In genomic region chr2:25274868-25275574, GRCh38 we compare ENCODE assay signal across 8 cellular contexts.
DNase-seq lines count a peak whose midpoint lies in the region; ATAC-seq, FAIRE-seq and TF ChIP-seq lines count a peak whose summit lies in the region.

No MANE protein-coding gene starts in this region.

- H2BK120ac ChIP-seq in H9 (ENCODE audit: low read depth, low read length, poor library complexity, severe bottlenecking): no peak overlapping the region

- H3K4me1 ChIP-seq in right atrium auricular region (peaks cover 0 to 55% of the 10 kb centered on the region in 2 donors), H9 (ENCODE audit: insufficient read depth, low read length) (peaks cover 2% of the 10 kb centered on the region)

- H3K56ac ChIP-seq in H9 (ENCODE audit: insufficient read length, low read depth, low read length): no peak overlapping the region

- H3K4me3 Mint-ChIP-seq in stimulated activated effector memory CD8-positive, alpha-beta T cell treated with anti-CD3 and anti-CD28 coated beads, Interleukin-12 subunit alpha, Interleukin-12 subunit beta, amount 100 ng/mL, for 72 hours: peak overlapping the region; percentile 61
- H3K4me3 Mint-ChIP-seq in H9: no peak overlapping the region

- H3K27me3 ChIP-seq in right atrium auricular region: no peaks in the 10 kb centered on the region
- no peaks in the 10 kb centered on the region for H3K27me3 ChIP-seq in H9 (ENCODE audit: insufficient read depth, low read length)

- peaks cover 1% of the 10 kb centered on the region; the same call in 1 of the 2 replicates for H3K27me3 Mint-ChIP-seq in H9 (ENCODE audit: low read depth)

- no peak overlapping the region for H2AFZ ChIP-seq in H9 (ENCODE audit: low read length)

- no peak for TF ChIP-seq CTCF in right atrium auricular region (IDR thresholded peaks at IDR 0.05)
- TF ChIP-seq CTCF in H9 (conservative IDR thresholded peaks at IDR 0.05): no peak

- H3K18ac ChIP-seq in H9 (ENCODE audit: insufficient read length, low read depth, low read length): no peak overlapping the region

- H3K9me3 ChIP-seq in right atrium auricular region (no peaks in the 10 kb centered on the region), H9 (ENCODE audit: control insufficient read depth, low read depth, low read length) (no peaks in the 10 kb centered on the region)

- no peak overlapping the region for H3K4me3 ChIP-seq in right atrium auricular region

- H3K79me1 ChIP-seq in H9 (ENCODE audit: insufficient read depth, low read depth, low read length, poor library complexity, severe bottlenecking): no peaks in the 10 kb centered on the region

- H3K27ac ChIP-seq in right atrium auricular region (peak overlapping the region; percentile 10 to 27), H9 (ENCODE audit: insufficient read length, low read depth, low read length) (no peak overlapping the region)

- H3K79me2 ChIP-seq in H9 (ENCODE audit: insufficient read depth, low read length): no peaks in the 10 kb centered on the region

- no peak overlapping the region for H3T11ph ChIP-seq in H9 (ENCODE audit: low read length)

- DNase-seq in GM19239 (ENCODE audit: insufficient read length, low spot score): no peak
- peak; percentile 52 for DNase-seq in activated T-cell treated with anti-CD3 and anti-CD28 coated beads, Interleukin-2, amount 50 U/mL, for 1 hour
- DNase-seq in right atrium auricular region (ENCODE audit: low spot score): no peak
- peak in 1 of 2 donors; percentile 72 for DNase-seq in stimulated activated effector memory CD8-positive, alpha-beta T cell treated with anti-CD3 and anti-CD28 coated beads, Interleukin-12 subunit alpha, Interleukin-12 subunit beta, amount 100 ng/mL, for 72 hours (ENCODE audit: low spot score in 2 of 2)
- DNase-seq in NCI-H1048 (lab: John Stamatoyannopoulos, UW): no peak
- no peak for DNase-seq in H9
- DNase-seq in NCI-H2227 (lab: John Stamatoyannopoulos, UW; ENCODE audit: unreplicated experiment): no peak

- H4K8ac ChIP-seq in H9 (replicated peaks; ENCODE audit: insufficient read length, low read depth, low read length): no peak overlapping the region

- no peak overlapping the region for H2BK12ac ChIP-seq in H9 (ENCODE audit: insufficient read length, low read depth, low read length)

- H4K5ac ChIP-seq in H9 (ENCODE audit: insufficient read length, low read depth, low read length): no peak overlapping the region

- no peak overlapping the region for H2BK15ac ChIP-seq in H9 (ENCODE audit: low read depth, low read length)

- peaks cover 3% of the 10 kb centered on the region for H3K23me2 ChIP-seq in H9 (ENCODE audit: insufficient read length, low read depth, low read length, poor library complexity, severe bottlenecking)

- H3K36me3 Mint-ChIP-seq in stimulated activated effector memory CD8-positive, alpha-beta T cell treated with anti-CD3 and anti-CD28 coated beads, Interleukin-12 subunit alpha, Interleukin-12 subunit beta, amount 100 ng/mL, for 72 hours: peaks cover 92% of the 10 kb centered on the region
- H3K36me3 Mint-ChIP-seq in H9 (ENCODE audit: insufficient read depth in 1 of 3, low read depth in 3 of 3): peaks cover 0 to 20% (median 2%) of the 10 kb centered on the region in 3 experiments; a peak in 6 of 7 replicates

- no peak overlapping the region for H3K4ac ChIP-seq in H9 (ENCODE audit: low read depth, low read length)

- FAIRE-seq in GM19239 (lab: Jason Lieb, UNC): peak; percentile 66

- peaks cover 60% of the 10 kb centered on the region for H3K4me1 Mint-ChIP-seq in stimulated activated effector memory CD8-positive, alpha-beta T cell treated with anti-CD3 and anti-CD28 coated beads, Interleukin-12 subunit alpha, Interleukin-12 subunit beta, amount 100 ng/mL, for 72 hours
- peaks cover 52 to 55% of the 10 kb centered on the region in 2 experiments for H3K4me1 Mint-ChIP-seq in H9

- no peak overlapping the region for H3K4me2 ChIP-seq in H9 (ENCODE audit: insufficient read depth, insufficient read length, low read length)

- no CpG with 5 or more reads among the region's 27 CpGs for WGBS in H9 (ENCODE audit: extremely low coverage, insufficient read length, low lambda C conversion rate)

- H3K9ac ChIP-seq in H9 (ENCODE audit: extremely low read depth, insufficient read length, low read length): no peak overlapping the region

- H2AK5ac ChIP-seq in H9 (ENCODE audit: insufficient read length, low read length): no peak overlapping the region

- H4K20me1 ChIP-seq in H9 (ENCODE audit: control insufficient read depth, insufficient read depth, insufficient read length): peaks cover 3% of the 10 kb centered on the region

- H3K36me3 ChIP-seq in right atrium auricular region: peaks cover 22% of the 10 kb centered on the region

- no peak overlapping the region for H3K14ac ChIP-seq in H9 (ENCODE audit: insufficient read depth, low read length)

- no peak overlapping the region for H2BK5ac ChIP-seq in H9 (ENCODE audit: insufficient read length, low read length)

- ATAC-seq in stimulated activated effector memory CD8-positive, alpha-beta T cell treated with anti-CD3 and anti-CD28 coated beads, Interleukin-12 subunit alpha, Interleukin-12 subunit beta, amount 100 ng/mL, for 72 hours: peak; percentile 55
- ATAC-seq in GM19455 (IDR thresholded peaks at IDR 0.05; ENCODE audit: unreplicated experiment): no peak

- no peak overlapping the region for H2BK20ac ChIP-seq in H9 (ENCODE audit: low read depth, low read length, poor library complexity, severe bottlenecking)

- H3K27ac Mint-ChIP-seq in stimulated activated effector memory CD8-positive, alpha-beta T cell treated with anti-CD3 and anti-CD28 coated beads, Interleukin-12 subunit alpha, Interleukin-12 subunit beta, amount 100 ng/mL, for 72 hours: peak overlapping the region; percentile 93
- 0 out of 7 replicates have a peak overlapping the region, but pooled peaks of 1 of the 3 experiments have one; percentile 39 for H3K27ac Mint-ChIP-seq in H9

- no peaks in the 10 kb centered on the region for H3K9me3 Mint-ChIP-seq in stimulated activated effector memory CD8-positive, alpha-beta T cell treated with anti-CD3 and anti-CD28 coated beads, Interleukin-12 subunit alpha, Interleukin-12 subunit beta, amount 100 ng/mL, for 72 hours
- no peaks in the 10 kb centered on the region for H3K9me3 Mint-ChIP-seq in H9

- no peak overlapping the region for H4K91ac ChIP-seq in H9 (ENCODE audit: insufficient read length, low read depth, low read length)

- H3K23ac ChIP-seq in H9 (ENCODE audit: insufficient read length, low read depth, low read length): no peak overlapping the region
